18 cellular contexts compared by ENCODE assay signal in genomic region chr21:15414057-15414456, GRCh38.
DNase-seq lines count a peak whose midpoint lies in the region; ATAC-seq and TF ChIP-seq lines count a peak whose summit lies in the region.
"Had no signal": no experiment of that assay in that cellular context is flagged by ENCODE, and none has a peak within 500 bp of the region (broad histone marks: within the 10 kb centered on the region; RNA-seq: fewer than 3 reads in every experiment).

No MANE protein-coding gene starts in this region.

- H3K9ac ChIP-seq in DND-41 (ENCODE audit: low read depth, low read length) (no peak overlapping the region), MM.1S (ENCODE audit: low read length) (no peak overlapping the region)

- H3K79me2 ChIP-seq in DND-41 (ENCODE audit: insufficient read depth, low read length) (no peaks in the 10 kb centered on the region), MM.1S (ENCODE audit: low read length) (no peaks in the 10 kb centered on the region)

- H4K20me1 ChIP-seq in DND-41 (ENCODE audit: insufficient read depth, low read length): no peaks in the 10 kb centered on the region
- H4K20me1 ChIP-seq in MM.1S (ENCODE audit: insufficient read depth, low read length): no peaks in the 10 kb centered on the region

- ATAC-seq in DND-41 (ENCODE audit: insufficient read depth, low read depth) (0 out of 3 replicates have a peak, but pooled peaks have one; percentile 47), GM18870 (IDR thresholded peaks at IDR 0.05; ENCODE audit: unreplicated experiment) (peak; percentile 73), HG02840 (IDR thresholded peaks at IDR 0.05; ENCODE audit: low FRiP score, unreplicated experiment) (no peak)
- ATAC-seq: Panc1 had no signal

- H3K27ac ChIP-seq in DND-41 (ENCODE audit: low read length) (no peak overlapping the region), MM.1S (ENCODE audit: low read length) (no peak overlapping the region)
- H3K27ac ChIP-seq: ascending aorta, SK-N-MC, vagina had no signal

- no peak overlapping the region for H2AFZ ChIP-seq in DND-41 (ENCODE audit: low read depth, low read length)
- H2AFZ ChIP-seq in MM.1S (ENCODE audit: low read length): no peak overlapping the region

- no peaks in the 10 kb centered on the region; the same call in 1 of the 2 replicates for H3F3A ChIP-seq in MM.1S (ENCODE audit: insufficient read depth, low read length)

- DNase-seq in DND-41 (no peak), MM.1S (peak; percentile 68), fibroblast of mammary gland (ENCODE audit: low read depth) (peak; percentile 15), NCI-H128 (lab: John Stamatoyannopoulos, UW; ENCODE audit: unreplicated experiment) (no peak), foreskin fibroblast (no peak)
- DNase-seq: activated CD4-positive, alpha-beta T cell treated with anti-CD3 and anti-CD28 coated beads for 1 hour; activated gamma-delta T cell; Calu3; NCI-H1048; NCI-H2081; NCI-H526; stimulated activated CD4-positive, alpha-beta T cell treated with anti-CD3 and anti-CD28 coated beads, Interleukin-4, amount 100 ng/mL, for 1 hour had no signal

- H3K4me3 ChIP-seq in DND-41 (ENCODE audit: low read depth in 1 of 2, low read length in 2 of 2) (no peak overlapping the region), MM.1S (ENCODE audit: low read length) (no peak overlapping the region), fibroblast of mammary gland (ENCODE audit: control insufficient read depth, low read depth, low read length) (no peak overlapping the region), foreskin fibroblast (ENCODE audit: low read depth in 1 of 2, low read length in 2 of 2) (no peak overlapping the region)
- H3K4me3 ChIP-seq: ascending aorta, SK-N-MC, vagina had no signal

- no peak overlapping the region for H3K4me2 ChIP-seq in DND-41 (ENCODE audit: insufficient read depth, low read length)
- no peak overlapping the region for H3K4me2 ChIP-seq in MM.1S (ENCODE audit: low read depth, low read length)

- H3K4me1 ChIP-seq in DND-41 (ENCODE audit: insufficient read depth, low read length): peaks cover 29% of the 10 kb centered on the region
- no peaks in the 10 kb centered on the region for H3K4me1 ChIP-seq in MM.1S (ENCODE audit: low read length)
- H3K4me1 ChIP-seq: ascending aorta, vagina had no signal

- peaks cover 3% of the 10 kb centered on the region for H3K9me3 ChIP-seq in DND-41 (ENCODE audit: insufficient read depth, low read length, severe bottlenecking)
- no peaks in the 10 kb centered on the region for H3K9me3 ChIP-seq in MM.1S (replicated peaks; ENCODE audit: insufficient read depth, low read length)
- H3K9me3 ChIP-seq: ascending aorta, vagina had no signal

- H3K36me3 ChIP-seq in DND-41 (ENCODE audit: insufficient read depth, low read length) (no peaks in the 10 kb centered on the region), MM.1S (replicated peaks; ENCODE audit: insufficient read depth, low read length) (no peaks in the 10 kb centered on the region)
- H3K36me3 ChIP-seq: ascending aorta, vagina had no signal

- no peaks in the 10 kb centered on the region for H3K9me2 ChIP-seq in MM.1S (replicated peaks; ENCODE audit: insufficient read depth, low read length)

- H3K27me3 ChIP-seq in DND-41 (ENCODE audit: insufficient read depth, low read length, poor library complexity) (no peaks in the 10 kb centered on the region), MM.1S (replicated peaks; ENCODE audit: insufficient read depth, low read length) (peaks cover 50% of the 10 kb centered on the region)
- H3K27me3 ChIP-seq: ascending aorta, vagina had no signal

- TF ChIP-seq CTCF in DND-41 (IDR thresholded peaks at IDR 0.05; ENCODE audit: borderline replicate concordance, extremely low read depth, low read length, poor library complexity, severe bottlenecking): no peak
- no peak for TF ChIP-seq CTCF in MM.1S (IDR thresholded peaks at IDR 0.05; ENCODE audit: low read length)
- TF ChIP-seq CTCF in fibroblast of mammary gland (conservative IDR thresholded peaks at IDR 0.05; ENCODE audit: control insufficient read depth, insufficient read depth, low read depth, low read length): no peak
- no peak for TF ChIP-seq CTCF in foreskin fibroblast (IDR thresholded peaks at IDR 0.05; ENCODE audit: low read depth, low read length)

Comparison
In these comparisons a context has a peak if more than half of its experiments do, and no peak if none do; other contexts are left out.
1. DNase-seq: peak in MM.1S (single experiment) and fibroblast of mammary gland (single experiment); none in DND-41 (single experiment), NCI-H128 (single experiment) and foreskin fibroblast (0 of 2).